In genomic region chr2:155675920-155676319, GRCh38 we compare ENCODE assay signal across 4 cellular contexts.
TF ChIP-seq lines count a peak whose summit lies in the region.

No MANE protein-coding gene starts in this region.

TF ChIP-seq in HepG2, 621 proteins besides CTCF, POLR2A, EP300 and RAD21:
- TF ChIP-seq MAFK (conservative IDR thresholded peaks at IDR 0.05 in 1 of 2, IDR thresholded peaks at IDR 0.05 in 1 of 2; ENCODE audit: low read length in 2 of 2) (peak; percentile 64 to 78), HCFC1 (IDR thresholded peaks at IDR 0.05; ENCODE audit: low read depth, low read length) (no peak), MAFF (IDR thresholded peaks at IDR 0.05; ENCODE audit: low read depth, low read length) (peak; percentile 71; the same call in 1 of the 2 replicates), ZBTB43 (CRISPR knock-in tag; conservative IDR thresholded peaks at IDR 0.05) (no peak), CHD4 (IDR thresholded peaks at IDR 0.05; ENCODE audit: borderline replicate concordance, low read length) (no peak), DPF2 (CRISPR knock-in tag; IDR thresholded peaks at IDR 0.05; ENCODE audit: borderline replicate concordance, low read depth) (no peak), IKZF4 (CRISPR knock-in tag; IDR thresholded peaks at IDR 0.05; ENCODE audit: borderline replicate concordance, low read depth, not compliant biosample characterization) (no peak), SIX4 (CRISPR knock-in tag; IDR thresholded peaks at IDR 0.05) (no peak), ZXDC (CRISPR knock-in tag; IDR thresholded peaks at IDR 0.05) (no peak), KAT2B (IDR thresholded peaks at IDR 0.05; ENCODE audit: borderline replicate concordance, low read depth, low read length) (no peak)

TF ChIP-seq in A549, 52 proteins besides CTCF, POLR2A, EP300 and RAD21:
- no peak for TF ChIP-seq GATA3 (IDR thresholded peaks at IDR 0.05; ENCODE audit: borderline replicate concordance)
- peak; percentile 11 for TF ChIP-seq MAFK (IDR thresholded peaks at IDR 0.05; ENCODE audit: partially characterized antibody)

TF ChIP-seq in K562, 482 proteins besides CTCF, POLR2A, EP300 and RAD21:
- TF ChIP-seq ZNF639 (CRISPR knock-in tag; conservative IDR thresholded peaks at IDR 0.05 in 1 of 2, IDR thresholded peaks at IDR 0.05 in 1 of 2) (no peak), L3MBTL2 (IDR thresholded peaks at IDR 0.05) (no peak), ZNF316 (IDR thresholded peaks at IDR 0.05) (peak; percentile 51; the same call in 1 of the 2 replicates), C11orf30 (IDR thresholded peaks at IDR 0.05; ENCODE audit: low read depth) (0 out of 2 replicates have a peak, but pooled peaks have one; percentile 30), MAFG (tag; conservative IDR thresholded peaks at IDR 0.05) (peak; percentile 15; the same call in 1 of the 2 replicates)

TF ChIP-seq in H1, 55 proteins besides CTCF, POLR2A, EP300 and RAD21:
- no peak for TF ChIP-seq KDM4A (IDR thresholded peaks at IDR 0.05; ENCODE audit: low read depth, low read length, severe bottlenecking)
- TF ChIP-seq SUZ12 (IDR thresholded peaks at IDR 0.05; ENCODE audit: low read length), result no peak
- no peak for TF ChIP-seq EZH2 (IDR thresholded peaks at IDR 0.05; ENCODE audit: low read depth, low read length, severe bottlenecking)
- no peak for TF ChIP-seq MAFK (IDR thresholded peaks at IDR 0.05; ENCODE audit: low read depth, low read length)
- TF ChIP-seq RNF2 (IDR thresholded peaks at IDR 0.05; ENCODE audit: borderline replicate concordance, low read depth, low read length, missing control alignments, poor library complexity, severe bottlenecking), result no peak
- TF ChIP-seq CHD1 (IDR thresholded peaks at IDR 0.05; ENCODE audit: low read depth, low read length), result no peak
- no peak for TF ChIP-seq TCF12 (IDR thresholded peaks at IDR 0.05; ENCODE audit: low read depth, low read length)
- no peak for TF ChIP-seq POU5F1 (IDR thresholded peaks at IDR 0.05; ENCODE audit: low read depth, low read length)
- TF ChIP-seq SIX5 (IDR thresholded peaks at IDR 0.05; ENCODE audit: low read depth, low read length), result no peak
- TF ChIP-seq ATF3 (IDR thresholded peaks at IDR 0.05; ENCODE audit: insufficient read depth, low read depth, low read length), result no peak
- no peak for TF ChIP-seq GABPA (IDR thresholded peaks at IDR 0.05; ENCODE audit: borderline replicate concordance, insufficient read depth, low read length)
- no peak for TF ChIP-seq SIN3A (conservative IDR thresholded peaks at IDR 0.05 in 1 of 2, IDR thresholded peaks at IDR 0.05 in 1 of 2; ENCODE audit: low read depth in 1 of 2, low read length in 2 of 2)
- TF ChIP-seq ASH2L (IDR thresholded peaks at IDR 0.05; ENCODE audit: low read length), result no peak
- no peak for TF ChIP-seq BACH1 (IDR thresholded peaks at IDR 0.05; ENCODE audit: low read length)
- TF ChIP-seq JUND (IDR thresholded peaks at IDR 0.05; ENCODE audit: low read length), result no peak
